ENCODE assay signal across 17 cellular contexts in the genomic region with DNA sequence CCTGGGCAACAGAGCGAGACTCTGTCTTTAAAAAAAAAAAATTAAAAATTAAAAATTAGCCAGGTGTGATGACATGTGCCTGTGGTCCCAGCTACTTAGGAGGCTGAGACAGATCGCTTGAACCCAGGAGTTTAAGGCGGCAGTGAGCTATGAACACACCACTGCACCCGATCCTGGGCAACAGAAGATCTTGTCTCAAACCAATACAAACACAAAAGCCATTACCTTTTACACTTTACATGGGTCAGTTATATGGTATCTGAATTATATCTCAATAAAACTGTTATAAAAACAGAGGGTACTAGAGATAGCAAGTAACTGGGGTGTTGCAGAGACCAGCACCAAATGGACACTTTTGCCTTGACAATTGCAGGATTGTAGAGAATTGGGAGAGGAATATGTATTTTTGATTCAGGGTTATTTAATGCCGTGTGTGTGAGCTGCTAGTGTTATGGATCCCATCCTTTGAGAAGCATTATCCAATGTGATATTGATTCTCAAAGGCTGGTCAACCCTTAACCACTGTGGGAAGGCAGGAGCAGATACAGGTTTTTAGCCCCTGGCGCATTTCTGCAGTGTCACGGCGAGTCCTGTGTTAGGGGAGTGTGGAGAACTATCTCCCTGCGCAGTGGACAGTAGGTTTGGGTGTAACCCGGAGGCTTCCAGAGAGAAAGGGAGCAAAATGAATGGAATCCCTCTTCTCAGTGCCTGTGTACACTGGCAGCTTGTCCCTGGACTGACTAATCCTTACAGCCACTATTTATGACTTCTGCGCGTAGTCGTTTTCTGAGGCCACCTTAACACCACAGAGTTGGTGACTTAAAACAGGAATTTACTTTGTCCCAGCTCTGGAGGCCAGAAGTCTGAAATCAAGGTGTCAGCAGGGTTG. TPM values are rescaled to one million over a fixed set of nuclear protein-coding genes. Genes with fewer than 3 reads are reported as not detected.
DNase-seq lines count a peak whose midpoint lies in the region; ATAC-seq, FAIRE-seq and TF ChIP-seq lines count a peak whose summit lies in the region.
"Had no signal": no experiment of that assay in that cellular context is flagged by ENCODE, and none has a peak within 500 bp of the region (broad histone marks: within the 10 kb centered on the region; RNA-seq: fewer than 3 reads in every experiment).

No MANE protein-coding gene starts in this region.

- H3K9me3 Mint-ChIP-seq in Caco-2 (ENCODE audit: unreplicated experiment): no peaks in the 10 kb centered on the region
- H3K9me3 Mint-ChIP-seq in activated T-helper 1 cell treated with anti-CD3 and anti-CD28 coated beads, Interleukin-12 subunit alpha, Interleukin-12 subunit beta, Interleukin-2, Interleukin-4 antibody, amounts not matched to agents 30 ng/mL and 10 ng/mL and 1 ng/mL, durations not matched to agents 14 hours and 24 hours and 36 hours: no peaks in the 10 kb centered on the region
- no peaks in the 10 kb centered on the region for H3K9me3 Mint-ChIP-seq in activated CD4-positive, alpha-beta memory T cell treated with anti-CD3 and anti-CD28 coated beads for 36 hours
- H3K9me3 Mint-ChIP-seq: activated T-cell treated with anti-CD3 and anti-CD28 coated beads, Interleukin-2, amount 50 U/mL, for 4 hours; effector memory CD8-positive, alpha-beta T cell had no signal

- H3K27me3 Mint-ChIP-seq in Caco-2 (ENCODE audit: insufficient read depth, unreplicated experiment): no peaks in the 10 kb centered on the region
- H3K27me3 Mint-ChIP-seq in activated T-helper 1 cell treated with anti-CD3 and anti-CD28 coated beads, Interleukin-12 subunit alpha, Interleukin-12 subunit beta, Interleukin-2, Interleukin-4 antibody, amounts not matched to agents 30 ng/mL and 10 ng/mL and 1 ng/mL, durations not matched to agents 14 hours and 24 hours and 36 hours (ENCODE audit: insufficient read depth): no peaks in the 10 kb centered on the region
- no peaks in the 10 kb centered on the region for H3K27me3 Mint-ChIP-seq in activated CD4-positive, alpha-beta memory T cell treated with anti-CD3 and anti-CD28 coated beads for 36 hours
- H3K27me3 Mint-ChIP-seq: effector memory CD8-positive, alpha-beta T cell had no signal

- TF ChIP-seq EP300 in A549 (IDR thresholded peaks at IDR 0.05): no peak

- 85% methylated on average over 13 of the region's 13 CpGs for WGBS in A549 (ENCODE audit: missing lambda C conversion rate)
- 86% methylated on average over 13 of the region's 13 CpGs for WGBS in hepatocyte (ENCODE audit: low lambda C conversion rate, missing lambda C conversion rate)

- H4K20me1 ChIP-seq in hepatocyte (ENCODE audit: insufficient read depth, poor library complexity, severe bottlenecking): peaks cover 13% of the 10 kb centered on the region

- FAIRE-seq in A549 (lab: Jason Lieb, UNC): no peak
- FAIRE-seq: G401.6, GM19239 had no signal

- intact Hi-C loops in Caco-2 (cut with micrococcal nuclease; ENCODE audit: unreplicated experiment): no loop called here
- intact Hi-C loops in activated T-helper 1 cell treated with anti-CD3 and anti-CD28 coated beads, Interleukin-12 subunit alpha, Interleukin-12 subunit beta, Interleukin-2, Interleukin-4 antibody, amounts not matched to agents 30 ng/mL and 10 ng/mL and 1 ng/mL, durations not matched to agents 14 hours and 24 hours and 36 hours (cut with micrococcal nuclease): no loop called here
- intact Hi-C loops in activated CD4-positive, alpha-beta memory T cell treated with anti-CD3 and anti-CD28 coated beads for 36 hours (cut with micrococcal nuclease): no loop called here

- peak overlapping the region; percentile 34 for H3K4me3 Mint-ChIP-seq in Caco-2 (ENCODE audit: unreplicated experiment)
- H3K4me3 Mint-ChIP-seq in activated T-helper 1 cell treated with anti-CD3 and anti-CD28 coated beads, Interleukin-12 subunit alpha, Interleukin-12 subunit beta, Interleukin-2, Interleukin-4 antibody, amounts not matched to agents 30 ng/mL and 10 ng/mL and 1 ng/mL, durations not matched to agents 14 hours and 24 hours and 36 hours: no peak overlapping the region
- no peak overlapping the region for H3K4me3 Mint-ChIP-seq in activated CD4-positive, alpha-beta memory T cell treated with anti-CD3 and anti-CD28 coated beads for 36 hours
- H3K4me3 Mint-ChIP-seq: activated T-cell treated with anti-CD3 and anti-CD28 coated beads, Interleukin-2, amount 50 U/mL, for 4 hours; effector memory CD8-positive, alpha-beta T cell had no signal

- H3K27ac Mint-ChIP-seq in Caco-2 (ENCODE audit: unreplicated experiment): peak overlapping the region; percentile 20
- peak overlapping the region; percentile 43 for H3K27ac Mint-ChIP-seq in activated T-helper 1 cell treated with anti-CD3 and anti-CD28 coated beads, Interleukin-12 subunit alpha, Interleukin-12 subunit beta, Interleukin-2, Interleukin-4 antibody, amounts not matched to agents 30 ng/mL and 10 ng/mL and 1 ng/mL, durations not matched to agents 14 hours and 24 hours and 36 hours
- H3K27ac Mint-ChIP-seq in activated CD4-positive, alpha-beta memory T cell treated with anti-CD3 and anti-CD28 coated beads for 36 hours: no peak overlapping the region

- ATAC-seq in A549: no peak
- ATAC-seq in GM19328 (IDR thresholded peaks at IDR 0.05; ENCODE audit: unreplicated experiment): no peak
- ATAC-seq: effector memory CD8-positive, alpha-beta T cell had no signal

- no peak for DNase-seq in A549 (ENCODE audit: low read depth in 1 of 2, low spot score in 1 of 2)
- no peak for DNase-seq in Caco-2
- no peak for DNase-seq in activated T-helper 1 cell treated with anti-CD3 and anti-CD28 coated beads, Interleukin-12 subunit alpha, Interleukin-12 subunit beta, Interleukin-2, Interleukin-4 antibody, amounts not matched to agents 30 ng/mL and 10 ng/mL and 1 ng/mL, durations not matched to agents 14 hours and 24 hours and 36 hours (ENCODE audit: low spot score)
- peak; percentile 51 for DNase-seq in hepatocyte (ENCODE audit: low spot score)
- DNase-seq in NCI-H2107 (lab: John Stamatoyannopoulos, UW): no peak
- DNase-seq in activated CD4-positive, alpha-beta memory T cell treated with anti-CD3 and anti-CD28 coated beads for 36 hours: no peak
- DNase-seq in stimulated activated CD4-positive, alpha-beta T cell treated with anti-CD3 and anti-CD28 coated beads, Interleukin-2, amount 100 ng/mL, for 24 hours: no peak
- DNase-seq: activated T-cell treated with anti-CD3 and anti-CD28 coated beads, Interleukin-2, amount 50 U/mL, for 4 hours; effector memory CD8-positive, alpha-beta T cell; islet precursor cell; NCI-H1105; tibial artery; WERI-Rb-1 had no signal

- peak overlapping the region in 1 of 2 experiments; percentile 67; a peak in 2 of 6 replicates for H3K27ac ChIP-seq in A549
- H3K27ac ChIP-seq in hepatocyte: peak overlapping the region; percentile 89
- H3K27ac ChIP-seq: tibial artery, WERI-Rb-1 had no signal

- H2AFZ ChIP-seq in hepatocyte: no peak overlapping the region

- peaks cover 42% of the 10 kb centered on the region for H3K36me3 Mint-ChIP-seq in Caco-2 (ENCODE audit: insufficient read depth, unreplicated experiment)
- H3K36me3 Mint-ChIP-seq in activated T-helper 1 cell treated with anti-CD3 and anti-CD28 coated beads, Interleukin-12 subunit alpha, Interleukin-12 subunit beta, Interleukin-2, Interleukin-4 antibody, amounts not matched to agents 30 ng/mL and 10 ng/mL and 1 ng/mL, durations not matched to agents 14 hours and 24 hours and 36 hours (ENCODE audit: low read depth): peaks cover 21% of the 10 kb centered on the region
- peaks cover 15% of the 10 kb centered on the region for H3K36me3 Mint-ChIP-seq in activated CD4-positive, alpha-beta memory T cell treated with anti-CD3 and anti-CD28 coated beads for 36 hours

- H3K4me1 ChIP-seq in A549: peaks cover 32% of the 10 kb centered on the region
- peaks cover 21% of the 10 kb centered on the region for H3K4me1 ChIP-seq in Caco-2
- peaks cover 29% of the 10 kb centered on the region for H3K4me1 ChIP-seq in hepatocyte (ENCODE audit: insufficient read depth)

- BruUV-seq in Caco-2 (replicated peaks; lab: Mats Ljungman, UMichigan): no TSS peak

- CTCF ChIA-PET in A549 (lab: Yijun Ruan, JAX) (interaction anchor here (0.9 to 9.1 kb wide), 10 partner anchors 15 to 139 kb away, joined by 3 to 195 read pairs (median 3); a partner anchor contains a TSS), Caco-2 (lab: Charles Lee) (interaction anchor here (0.6 to 2.9 kb wide), 4 partner anchors 54 to 99 kb away, joined by 3 to 19 read pairs (median 5); a partner anchor contains a TSS)
- CTCF ChIA-PET in activated CD4-positive, alpha-beta memory T cell treated with anti-CD3 and anti-CD28 coated beads for 36 hours (lab: Charles Lee): interaction anchor here (0.9 to 3.2 kb wide), 4 partner anchors 81 to 194 kb away, joined by 3 to 25 read pairs (median 4); no protein-coding TSS in a partner anchor

- H3K4me3 ChIP-seq in A549 (no peak overlapping the region), Caco-2 (ENCODE audit: low read depth, low read length) (no peak overlapping the region), hepatocyte (no peak overlapping the region)
- H3K4me3 ChIP-seq: mucosa of descending colon, tibial artery had no signal

- H3K27me3 ChIP-seq in Caco-2 (replicated peaks; ENCODE audit: control insufficient read depth, insufficient read depth, low read length) (no peaks in the 10 kb centered on the region), hepatocyte (no peaks in the 10 kb centered on the region)
- H3K27me3 ChIP-seq: tibial artery had no signal

- H3K4me2 ChIP-seq in A549 (peak overlapping the region; percentile 58), hepatocyte (peak overlapping the region; percentile 48)

- no peak for TF ChIP-seq RAD21 in A549 (conservative IDR thresholded peaks at IDR 0.05 in 1 of 2, IDR thresholded peaks at IDR 0.05 in 1 of 2)

- no peak for TF ChIP-seq POLR2A in A549 (IDR thresholded peaks at IDR 0.05; ENCODE audit: low read length)

- peaks cover 64% of the 10 kb centered on the region for H3K79me2 ChIP-seq in hepatocyte

- H3K9me3 ChIP-seq in A549 (no peaks in the 10 kb centered on the region), Caco-2 (no peaks in the 10 kb centered on the region), hepatocyte (ENCODE audit: low read depth) (no peaks in the 10 kb centered on the region)
- H3K9me3 ChIP-seq: mucosa of descending colon, tibial artery had no signal

- H3K4me1 Mint-ChIP-seq in Caco-2 (ENCODE audit: low read depth, unreplicated experiment): peaks cover 25% of the 10 kb centered on the region
- H3K4me1 Mint-ChIP-seq in activated T-helper 1 cell treated with anti-CD3 and anti-CD28 coated beads, Interleukin-12 subunit alpha, Interleukin-12 subunit beta, Interleukin-2, Interleukin-4 antibody, amounts not matched to agents 30 ng/mL and 10 ng/mL and 1 ng/mL, durations not matched to agents 14 hours and 24 hours and 36 hours (ENCODE audit: low read depth): peaks cover 39% of the 10 kb centered on the region
- H3K4me1 Mint-ChIP-seq in activated CD4-positive, alpha-beta memory T cell treated with anti-CD3 and anti-CD28 coated beads for 36 hours (ENCODE audit: low read depth): peaks cover 49% of the 10 kb centered on the region

- POLR2A ChIA-PET in A549 (lab: Yijun Ruan, JAX) (no interaction called here), Caco-2 (lab: Charles Lee) (no interaction called here)
- POLR2A ChIA-PET in activated CD4-positive, alpha-beta memory T cell treated with anti-CD3 and anti-CD28 coated beads for 36 hours (lab: Charles Lee): interaction anchor here (1.0 to 1.1 kb wide), 2 partner anchors 25 to 94 kb away, joined by 3 read pairs; a partner anchor contains a TSS

- H3K36me3 ChIP-seq in Caco-2 (ENCODE audit: control insufficient read depth, insufficient read depth, low read length) (peaks cover 2% of the 10 kb centered on the region), hepatocyte (replicated peaks; ENCODE audit: insufficient read depth, low read depth) (no peaks in the 10 kb centered on the region)

- H3K9me2 ChIP-seq in hepatocyte (replicated peaks; ENCODE audit: insufficient read depth): no peaks in the 10 kb centered on the region

- no peak for TF ChIP-seq CTCF in A549 (IDR thresholded peaks at IDR 0.05)
- no peak for TF ChIP-seq CTCF in Caco-2 (IDR thresholded peaks at IDR 0.05; ENCODE audit: insufficient read depth in 1 of 2, low read depth in 1 of 2, low read length in 1 of 2, severe bottlenecking in 1 of 2, unreplicated experiment in 1 of 2)
- TF ChIP-seq CTCF in hepatocyte (IDR thresholded peaks at IDR 0.05; ENCODE audit: poor library complexity): no peak

RNA-seq across cellular contexts. Expression of a gene that starts 4.3 kb away (rescaled TPM):
- polyA plus RNA-seq in A549 (2011; rRNA removed) (81.4 and 89.3 TPM in 2 replicates), A549 (2017; fragmentation: RNase III; extraction: RNeasy Plus Mini Kit Qiagen cat#74134 plus additional on column Dnase treatment) (147 to 164 TPM (median 154 TPM) in 3 replicates), hepatocyte (105 and 114 TPM in 2 replicates)
- polyA plus RNA-seq in A549 (2012; cell fraction: cytosol; rRNA removed): 215 and 228 TPM in 2 replicates
- 141 and 143 TPM in 2 replicates for polyA plus RNA-seq in A549 (2012; cell fraction: nucleus; rRNA removed)
- 32.1 and 48.0 TPM in 2 replicates for polyA minus RNA-seq in A549 (2011; rRNA and poly(A)+ RNA removed)
- total RNA-seq in Caco-2 (2022) (53.0 and 63.3 TPM in 2 replicates), hepatocyte (61.4 and 106 TPM in 2 replicates)
- total RNA-seq in activated T-helper 1 cell treated with anti-CD3 and anti-CD28 coated beads, Interleukin-12 subunit alpha, Interleukin-12 subunit beta, Interleukin-2, Interleukin-4 antibody, amounts not matched to agents 30 ng/mL and 10 ng/mL and 1 ng/mL, durations not matched to agents 14 hours and 24 hours and 36 hours: 63.9 and 67.5 TPM in 2 replicates
- 10 to 100 TPM; 60.7 to 64.1 TPM for total RNA-seq in activated CD4-positive, alpha-beta memory T cell treated with anti-CD3 and anti-CD28 coated beads for 36 hours

RNA-seq across cellular contexts. Expression of a gene that starts 25.5 kb away (rescaled TPM):
- polyA plus RNA-seq in A549 (2011; rRNA removed): 1.4 and 1.7 TPM in 2 replicates
- polyA plus RNA-seq in A549 (2012; cell fraction: cytosol; rRNA removed): 0.81 and 1.0 TPM in 2 replicates
- polyA plus RNA-seq in A549 (2012; cell fraction: nucleus; rRNA removed): 1.3 and 2.1 TPM in 2 replicates
- 0.66 to 1.2 TPM (median 0.94 TPM) in 3 replicates for polyA plus RNA-seq in A549 (2017; fragmentation: RNase III; extraction: RNeasy Plus Mini Kit Qiagen cat#74134 plus additional on column Dnase treatment)
- 3.4 and 5.7 TPM in 2 replicates for polyA minus RNA-seq in A549 (2011; rRNA and poly(A)+ RNA removed)
- 1.2 and 1.5 TPM in 2 replicates for total RNA-seq in Caco-2 (2022)
- 0.65 and 0.76 TPM in 2 replicates for total RNA-seq in activated T-helper 1 cell treated with anti-CD3 and anti-CD28 coated beads, Interleukin-12 subunit alpha, Interleukin-12 subunit beta, Interleukin-2, Interleukin-4 antibody, amounts not matched to agents 30 ng/mL and 10 ng/mL and 1 ng/mL, durations not matched to agents 14 hours and 24 hours and 36 hours
- 1.6 and 3.7 TPM in 2 replicates for total RNA-seq in hepatocyte
- 3.0 and 8.5 TPM in 2 replicates for polyA plus RNA-seq in hepatocyte
- total RNA-seq in activated CD4-positive, alpha-beta memory T cell treated with anti-CD3 and anti-CD28 coated beads for 36 hours: 1 to 10 TPM; 1.3 to 1.6 TPM

RNA-seq across cellular contexts. Expression of a gene that starts 34.3 kb away (rescaled TPM):
- polyA plus RNA-seq in A549 (2011; rRNA removed) (1.3 and 1.7 TPM in 2 replicates), A549 (2017; fragmentation: RNase III; extraction: RNeasy Plus Mini Kit Qiagen cat#74134 plus additional on column Dnase treatment) (1.8 to 2.6 TPM (median 2.0 TPM) in 3 replicates), hepatocyte (9.2 and 20.9 TPM in 2 replicates)
- 1.7 and 2.0 TPM in 2 replicates for polyA plus RNA-seq in A549 (2012; cell fraction: cytosol; rRNA removed)
- polyA plus RNA-seq in A549 (2012; cell fraction: nucleus; rRNA removed): 0.98 and 1.4 TPM in 2 replicates
- 1.6 and 2.8 TPM in 2 replicates for polyA minus RNA-seq in A549 (2011; rRNA and poly(A)+ RNA removed)
- total RNA-seq in Caco-2 (2022) (0.20 TPM in 1 of 2 replicates, not detected in the other), hepatocyte (35.8 and 39.2 TPM in 2 replicates)
- not detected in 2 replicates for total RNA-seq in activated T-helper 1 cell treated with anti-CD3 and anti-CD28 coated beads, Interleukin-12 subunit alpha, Interleukin-12 subunit beta, Interleukin-2, Interleukin-4 antibody, amounts not matched to agents 30 ng/mL and 10 ng/mL and 1 ng/mL, durations not matched to agents 14 hours and 24 hours and 36 hours
- total RNA-seq in activated CD4-positive, alpha-beta memory T cell treated with anti-CD3 and anti-CD28 coated beads for 36 hours: not detected

Comparison
In these comparisons a context has a peak if more than half of its experiments do, and no peak if none do; other contexts are left out.
1. RNA of a gene that starts 34.3 kb away (total RNA-seq): 35.8 to 39.2 TPM in hepatocyte; 0.20 TPM in Caco-2, not detected in activated T-helper 1 cell treated with anti-CD3 and anti-CD28 coated beads, Interleukin-12 subunit alpha, Interleukin-12 subunit beta, Interleukin-2, Interleukin-4 antibody, amounts not matched to agents 30 ng/mL and 10 ng/mL and 1 ng/mL, durations not matched to agents 14 hours and 24 hours and 36 hours and not detected in activated CD4-positive, alpha-beta memory T cell treated with anti-CD3 and anti-CD28 coated beads for 36 hours; every median in the first group is over 10 times any median in the second.